In the genomic region with DNA sequence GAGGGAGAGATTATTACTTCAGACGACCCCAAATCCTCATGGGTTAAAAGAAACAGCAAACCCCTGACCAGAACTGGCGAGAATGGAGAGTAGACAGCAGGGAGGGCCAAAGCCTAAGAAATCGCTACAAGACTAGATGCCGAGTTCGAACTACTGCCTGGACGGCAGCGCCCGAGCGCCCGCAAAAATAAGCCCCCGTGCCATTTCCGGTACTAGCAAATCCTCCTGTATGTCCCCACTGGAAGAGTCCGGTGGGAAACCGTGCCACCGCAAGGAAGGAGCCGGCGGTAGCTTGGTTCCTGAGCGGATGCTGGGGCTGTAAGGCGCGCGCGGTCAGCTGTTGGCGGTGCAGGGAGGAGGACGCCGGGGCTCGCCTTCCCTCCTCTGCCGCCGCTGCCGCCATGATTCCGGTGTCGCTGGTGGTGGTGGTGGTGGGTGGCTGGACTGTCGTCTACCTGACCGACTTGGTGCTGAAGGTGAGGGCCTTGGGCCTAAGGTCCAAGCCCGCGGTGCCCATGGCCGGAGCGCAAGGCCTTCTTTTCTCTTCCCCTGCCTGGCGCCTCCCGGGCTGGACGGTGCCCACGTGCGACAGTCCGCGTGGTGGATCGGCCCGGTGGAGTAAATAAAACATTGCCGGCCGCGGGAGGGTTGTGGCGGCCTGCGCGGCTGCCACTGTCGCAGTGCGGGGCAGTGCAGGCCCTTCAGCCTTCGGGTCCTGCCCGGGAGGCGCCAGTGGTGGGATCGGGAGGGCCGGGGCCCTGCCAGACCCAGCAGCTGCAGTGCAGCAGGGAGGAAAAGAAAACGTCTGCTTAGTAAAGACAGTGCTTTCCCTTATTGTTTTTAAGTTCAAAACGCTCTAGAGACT, we compare ENCODE assay signal across 8 cellular contexts. TPM values are rescaled to one million over a fixed set of nuclear protein-coding genes. Genes with fewer than 3 reads are reported as not detected.
DNase-seq lines count a peak whose midpoint lies in the region; ATAC-seq and TF ChIP-seq lines count a peak whose summit lies in the region.

TSS of gene MBTPS2 (plus strand) at position 284 of the 865 bp plus-strand sequence. CDS start at position 402, 118 bp downstream.

- peak within 1 kb of the TSS; percentile 91 for H3K9ac ChIP-seq in DND-41 (ENCODE audit: low read depth, low read length)

- peaks cover 18% of the 10 kb centered on the region for H3K79me2 ChIP-seq in DND-41 (ENCODE audit: insufficient read depth, low read length)

- peak in 1 of 2 donors; percentile 38 for TF ChIP-seq POLR2A in Peyer's patch (IDR thresholded peaks at IDR 0.05)

- H3K4me1 ChIP-seq in DND-41 (ENCODE audit: insufficient read depth, low read length) (peaks cover 18% of the 10 kb centered on the region), Peyer's patch (no peaks in the 10 kb centered on the region)

- H3K4me3 ChIP-seq in DND-41 (ENCODE audit: low read depth in 1 of 2, low read length in 2 of 2) (peak within 1 kb of the TSS; percentile 60 to 67), Peyer's patch (peak within 1 kb of the TSS; percentile 53 to 88 (median 73))

- H3K4me2 ChIP-seq in DND-41 (ENCODE audit: insufficient read depth, low read length) = peak within 1 kb of the TSS; percentile 80

- H3K27ac ChIP-seq in DND-41 (ENCODE audit: low read length) (peak within 1 kb of the TSS; percentile 81), KOPT-K1 (ENCODE audit: low read depth, low read length, poor library complexity, severe bottlenecking) (peak within 1 kb of the TSS; percentile 84), Peyer's patch (peak within 1 kb of the TSS; percentile 72 to 81 (median 76))

- peaks cover 0 to 2% of the 10 kb centered on the region in 2 donors for H3K36me3 Mint-ChIP-seq in activated T-cell treated with anti-CD3 and anti-CD28 coated beads, Interleukin-2, amount 50 U/mL, for 72 hours (ENCODE audit: insufficient read depth in 2 of 2)
- peaks cover 0 to 4% of the 10 kb centered on the region in 2 donors for H3K36me3 Mint-ChIP-seq in naive B cell
- H3K36me3 Mint-ChIP-seq in stimulated activated effector memory CD8-positive, alpha-beta T cell treated with anti-CD3 and anti-CD28 coated beads, Interleukin-12 subunit alpha, Interleukin-12 subunit beta, amount 100 ng/mL, for 72 hours = peaks cover 19% of the 10 kb centered on the region

- TF ChIP-seq CTCF in DND-41 (IDR thresholded peaks at IDR 0.05; ENCODE audit: borderline replicate concordance, extremely low read depth, low read length, poor library complexity, severe bottlenecking) = peak; percentile 38
- TF ChIP-seq CTCF in Peyer's patch (IDR thresholded peaks at IDR 0.05) = peak in 2 of 6 experiments; percentile 10 to 12

- no peaks in the 10 kb centered on the region for H3K36me3 ChIP-seq in DND-41 (ENCODE audit: insufficient read depth, low read length)
- no peaks in the 10 kb centered on the region; the same call in 1 of the 2 replicates for H3K36me3 ChIP-seq in KOPT-K1 (ENCODE audit: insufficient read depth, low read length)
- H3K36me3 ChIP-seq in Peyer's patch = no peaks in the 10 kb centered on the region

- peak within 1 kb of the TSS; percentile 87 to 90 for H3K4me3 Mint-ChIP-seq in activated T-cell treated with anti-CD3 and anti-CD28 coated beads, Interleukin-2, amount 50 U/mL, for 72 hours
- peak within 1 kb of the TSS; percentile 83 to 96 (median 92) for H3K4me3 Mint-ChIP-seq in naive B cell
- peak within 1 kb of the TSS; percentile 80 for H3K4me3 Mint-ChIP-seq in stimulated activated effector memory CD8-positive, alpha-beta T cell treated with anti-CD3 and anti-CD28 coated beads, Interleukin-12 subunit alpha, Interleukin-12 subunit beta, amount 100 ng/mL, for 72 hours

- H3K27me3 Mint-ChIP-seq in activated T-cell treated with anti-CD3 and anti-CD28 coated beads, Interleukin-2, amount 50 U/mL, for 72 hours (ENCODE audit: low read depth) = no peaks in the 10 kb centered on the region
- H3K27me3 Mint-ChIP-seq in naive B cell = peaks cover 0 to 6% (median 0%) of the 10 kb centered on the region in 3 donors

- H3K9me3 ChIP-seq in DND-41 (ENCODE audit: insufficient read depth, low read length, severe bottlenecking) (no peaks in the 10 kb centered on the region), KOPT-K1 (ENCODE audit: insufficient read depth, low read length, poor library complexity, severe bottlenecking) (no peaks in the 10 kb centered on the region), Peyer's patch (no peaks in the 10 kb centered on the region)

- peak within 1 kb of the TSS; percentile 87 for H3K27ac Mint-ChIP-seq in activated T-cell treated with anti-CD3 and anti-CD28 coated beads, Interleukin-2, amount 50 U/mL, for 72 hours
- H3K27ac Mint-ChIP-seq in naive B cell = peak within 1 kb of the TSS; percentile 73 to 96 (median 90)
- H3K27ac Mint-ChIP-seq in stimulated activated effector memory CD8-positive, alpha-beta T cell treated with anti-CD3 and anti-CD28 coated beads, Interleukin-12 subunit alpha, Interleukin-12 subunit beta, amount 100 ng/mL, for 72 hours = peak within 1 kb of the TSS; percentile 94

- peaks cover 11% of the 10 kb centered on the region for H3K4me1 Mint-ChIP-seq in activated T-cell treated with anti-CD3 and anti-CD28 coated beads, Interleukin-2, amount 50 U/mL, for 72 hours (ENCODE audit: low read depth)
- peaks cover 4 to 10% (median 8%) of the 10 kb centered on the region in 3 donors for H3K4me1 Mint-ChIP-seq in naive B cell
- H3K4me1 Mint-ChIP-seq in stimulated activated effector memory CD8-positive, alpha-beta T cell treated with anti-CD3 and anti-CD28 coated beads, Interleukin-12 subunit alpha, Interleukin-12 subunit beta, amount 100 ng/mL, for 72 hours = peaks cover 5% of the 10 kb centered on the region

- ATAC-seq in DND-41 (ENCODE audit: insufficient read depth, low read depth) (peak; percentile 90), GM21786 (IDR thresholded peaks at IDR 0.05; ENCODE audit: unreplicated experiment) (peak; percentile 77), naive B cell (ENCODE audit: low read depth in 2 of 2) (peak; percentile 84)
- ATAC-seq in activated T-cell treated with anti-CD3 and anti-CD28 coated beads, Interleukin-2, amount 50 U/mL, for 72 hours (replicated peaks in 1 of 2) = peak; percentile 87 to 89
- ATAC-seq in stimulated activated effector memory CD8-positive, alpha-beta T cell treated with anti-CD3 and anti-CD28 coated beads, Interleukin-12 subunit alpha, Interleukin-12 subunit beta, amount 100 ng/mL, for 72 hours = peak; percentile 92

- H2AFZ ChIP-seq in DND-41 (ENCODE audit: low read depth, low read length) = peak within 1 kb of the TSS; percentile 83

- DNase-seq in DND-41 = peak; percentile 85
- DNase-seq in Peyer's patch = peak; percentile 74 to 90 (median 83)
- peak; percentile 79 to 85 for DNase-seq in activated T-cell treated with anti-CD3 and anti-CD28 coated beads, Interleukin-2, amount 50 U/mL, for 72 hours
- DNase-seq in fibroblast of gingiva (ENCODE audit: low read depth) = peak; percentile 90
- peak; percentile 76 for DNase-seq in naive B cell
- DNase-seq in stimulated activated effector memory CD8-positive, alpha-beta T cell treated with anti-CD3 and anti-CD28 coated beads, Interleukin-12 subunit alpha, Interleukin-12 subunit beta, amount 100 ng/mL, for 72 hours (ENCODE audit: low spot score in 2 of 2) = peak; percentile 59 to 86

- no peaks in the 10 kb centered on the region for H3K27me3 ChIP-seq in DND-41 (ENCODE audit: insufficient read depth, low read length, poor library complexity)
- no peaks in the 10 kb centered on the region for H3K27me3 ChIP-seq in Peyer's patch

- no peaks in the 10 kb centered on the region for H4K20me1 ChIP-seq in DND-41 (ENCODE audit: insufficient read depth, low read length)

- H3K9me3 Mint-ChIP-seq in activated T-cell treated with anti-CD3 and anti-CD28 coated beads, Interleukin-2, amount 50 U/mL, for 72 hours = no peaks in the 10 kb centered on the region
- H3K9me3 Mint-ChIP-seq in naive B cell = no peaks in the 10 kb centered on the region
- H3K9me3 Mint-ChIP-seq in stimulated activated effector memory CD8-positive, alpha-beta T cell treated with anti-CD3 and anti-CD28 coated beads, Interleukin-12 subunit alpha, Interleukin-12 subunit beta, amount 100 ng/mL, for 72 hours = no peaks in the 10 kb centered on the region

RNA-seq across cellular contexts. Expression of gene MBTPS2, which starts in this region (rescaled TPM):
- 1 to 10 TPM; 5.0 to 7.8 (median 5.1) TPM for total RNA-seq in Peyer's patch
- 1 to 10 TPM; 7.6 to 7.7 TPM for total RNA-seq in activated T-cell treated with anti-CD3 and anti-CD28 coated beads, Interleukin-2, amount 50 U/mL, for 72 hours
- polyA plus RNA-seq in naive B cell (ENCODE audit: low read depth in 6 of 6) = 1 to 10 TPM; 5.4 to 7.9 (median 6.2) TPM

Comparison
In these comparisons a context has a peak if more than half of its experiments do, and no peak if none do; other contexts are left out.
1. Peak in every context shown above with its lines: DNase-seq, ATAC-seq, H3K4me3 ChIP-seq and H3K27ac ChIP-seq.